In the genomic region with DNA sequence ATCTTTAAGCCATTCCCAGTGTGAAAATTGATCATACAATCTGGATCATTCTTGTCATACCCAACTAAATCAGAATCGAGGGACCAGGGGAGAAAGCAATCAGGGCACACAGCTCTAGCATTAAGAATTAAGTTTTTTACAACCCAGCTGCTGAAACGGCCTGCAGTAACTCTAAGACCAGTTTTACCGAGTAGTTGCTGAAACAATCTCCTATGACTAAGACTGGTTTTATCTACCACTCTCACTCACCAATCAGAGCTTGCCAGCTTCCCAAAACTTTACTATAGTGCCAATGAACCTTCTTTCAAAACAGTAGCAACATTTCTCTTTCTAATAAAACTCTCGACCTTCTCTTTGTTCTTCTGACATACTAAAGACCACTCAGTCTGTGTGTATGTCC, we compare ENCODE assay signal across 2 cellular contexts.
TF ChIP-seq lines count a peak whose summit lies in the region.

No MANE protein-coding gene starts in this region.

TF ChIP-seq in HepG2, 621 proteins besides CTCF, POLR2A, EP300 and RAD21:
- TF ChIP-seq SRF (IDR thresholded peaks at IDR 0.05; ENCODE audit: low read depth, low read length): no peak
- no peak for TF ChIP-seq ZNF121 (CRISPR knock-in tag; IDR thresholded peaks at IDR 0.05)
- TF ChIP-seq MYNN (CRISPR knock-in tag; IDR thresholded peaks at IDR 0.05; ENCODE audit: low read depth): no peak
- no peak for TF ChIP-seq YEATS4 (CRISPR knock-in tag; IDR thresholded peaks at IDR 0.05; ENCODE audit: borderline replicate concordance)
- TF ChIP-seq SOX5 (CRISPR knock-in tag; IDR thresholded peaks at IDR 0.05; ENCODE audit: borderline replicate concordance): no peak
- TF ChIP-seq ZSCAN21 (CRISPR knock-in tag; IDR thresholded peaks at IDR 0.05; ENCODE audit: borderline replicate concordance): no peak
- TF ChIP-seq ZNF382 (CRISPR knock-in tag; IDR thresholded peaks at IDR 0.05; ENCODE audit: borderline replicate concordance): no peak
- no peak for TF ChIP-seq ZNF652 (CRISPR knock-in tag; IDR thresholded peaks at IDR 0.05; ENCODE audit: borderline replicate concordance, low read depth)
- TF ChIP-seq, protein P1, sequence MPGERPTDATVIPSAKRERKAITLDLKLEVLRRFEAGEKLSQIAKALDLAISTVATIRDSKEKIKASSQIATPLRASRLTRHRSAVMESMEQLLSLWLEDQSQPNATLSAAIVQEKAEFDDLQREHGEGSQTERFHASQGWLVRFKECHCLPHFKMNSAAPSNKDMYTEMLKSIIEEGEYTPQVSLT (CRISPR knock-in tag; IDR thresholded peaks at IDR 0.05; ENCODE audit: borderline replicate concordance, low read depth): no peak
- TF ChIP-seq, protein P2, sequence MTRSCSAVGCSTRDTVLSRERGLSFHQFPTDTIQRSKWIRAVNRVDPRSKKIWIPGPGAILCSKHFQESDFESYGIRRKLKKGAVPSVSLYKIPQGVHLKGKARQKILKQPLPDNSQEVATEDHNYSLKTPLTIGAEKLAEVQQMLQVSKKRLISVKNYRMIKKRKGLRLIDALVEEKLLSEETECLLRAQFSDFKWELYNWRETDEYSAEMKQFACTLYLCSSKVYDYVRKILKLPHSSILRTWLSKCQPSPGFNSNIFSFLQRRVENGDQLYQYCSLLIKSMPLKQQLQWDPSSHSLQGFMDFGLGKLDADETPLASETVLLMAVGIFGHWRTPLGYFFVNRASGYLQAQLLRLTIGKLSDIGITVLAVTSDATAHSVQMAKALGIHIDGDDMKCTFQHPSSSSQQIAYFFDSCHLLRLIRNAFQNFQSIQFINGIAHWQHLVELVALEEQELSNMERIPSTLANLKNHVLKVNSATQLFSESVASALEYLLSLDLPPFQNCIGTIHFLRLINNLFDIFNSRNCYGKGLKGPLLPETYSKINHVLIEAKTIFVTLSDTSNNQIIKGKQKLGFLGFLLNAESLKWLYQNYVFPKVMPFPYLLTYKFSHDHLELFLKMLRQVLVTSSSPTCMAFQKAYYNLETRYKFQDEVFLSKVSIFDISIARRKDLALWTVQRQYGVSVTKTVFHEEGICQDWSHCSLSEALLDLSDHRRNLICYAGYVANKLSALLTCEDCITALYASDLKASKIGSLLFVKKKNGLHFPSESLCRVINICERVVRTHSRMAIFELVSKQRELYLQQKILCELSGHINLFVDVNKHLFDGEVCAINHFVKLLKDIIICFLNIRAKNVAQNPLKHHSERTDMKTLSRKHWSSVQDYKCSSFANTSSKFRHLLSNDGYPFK (CRISPR knock-in tag; IDR thresholded peaks at IDR 0.05; ENCODE audit: borderline replicate concordance): no peak
- TF ChIP-seq SALL1 (CRISPR knock-in tag; IDR thresholded peaks at IDR 0.05): no peak
- TF ChIP-seq PHF21A (CRISPR knock-in tag; IDR thresholded peaks at IDR 0.05): no peak
- TF ChIP-seq ZFAT (CRISPR knock-in tag; conservative IDR thresholded peaks at IDR 0.05): no peak
- TF ChIP-seq, protein P3, sequence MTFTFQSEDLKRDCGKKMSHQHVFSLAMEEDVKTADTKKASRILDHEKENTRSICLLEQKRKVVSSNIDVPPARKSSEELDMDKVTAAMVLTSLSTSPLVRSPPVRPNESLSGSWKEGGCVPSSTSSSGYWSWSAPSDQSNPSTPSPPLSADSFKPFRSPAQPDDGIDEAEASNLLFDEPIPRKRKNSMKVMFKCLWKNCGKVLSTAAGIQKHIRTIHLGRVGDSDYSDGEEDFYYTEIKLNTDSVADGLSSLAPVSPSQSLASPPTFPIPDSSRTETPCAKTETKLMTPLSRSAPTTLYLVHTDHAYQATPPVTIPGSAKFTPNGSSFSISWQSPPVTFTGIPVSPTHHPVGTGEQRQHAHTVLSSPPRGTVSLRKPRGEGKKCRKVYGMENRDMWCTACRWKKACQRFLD (CRISPR knock-in tag; IDR thresholded peaks at IDR 0.05; ENCODE audit: borderline replicate concordance): no peak
- TF ChIP-seq THYN1 (CRISPR knock-in tag; IDR thresholded peaks at IDR 0.05; ENCODE audit: borderline replicate concordance, low read depth): no peak
- TF ChIP-seq NRL (CRISPR knock-in tag; IDR thresholded peaks at IDR 0.05; ENCODE audit: borderline replicate concordance): no peak
- TF ChIP-seq FOXA3 (CRISPR knock-in tag; IDR thresholded peaks at IDR 0.05): no peak
TF ChIP-seq in HepG2: peak in this region for 0.

TF ChIP-seq in GM23338, 12 proteins besides CTCF, POLR2A, EP300 and RAD21:
- no peak for TF ChIP-seq JUNB (IDR thresholded peaks at IDR 0.05; ENCODE audit: unreplicated experiment)
- TF ChIP-seq EZH2phosphoT487 (IDR thresholded peaks at IDR 0.05; ENCODE audit: unreplicated experiment): no peak
- TF ChIP-seq, protein P4, sequence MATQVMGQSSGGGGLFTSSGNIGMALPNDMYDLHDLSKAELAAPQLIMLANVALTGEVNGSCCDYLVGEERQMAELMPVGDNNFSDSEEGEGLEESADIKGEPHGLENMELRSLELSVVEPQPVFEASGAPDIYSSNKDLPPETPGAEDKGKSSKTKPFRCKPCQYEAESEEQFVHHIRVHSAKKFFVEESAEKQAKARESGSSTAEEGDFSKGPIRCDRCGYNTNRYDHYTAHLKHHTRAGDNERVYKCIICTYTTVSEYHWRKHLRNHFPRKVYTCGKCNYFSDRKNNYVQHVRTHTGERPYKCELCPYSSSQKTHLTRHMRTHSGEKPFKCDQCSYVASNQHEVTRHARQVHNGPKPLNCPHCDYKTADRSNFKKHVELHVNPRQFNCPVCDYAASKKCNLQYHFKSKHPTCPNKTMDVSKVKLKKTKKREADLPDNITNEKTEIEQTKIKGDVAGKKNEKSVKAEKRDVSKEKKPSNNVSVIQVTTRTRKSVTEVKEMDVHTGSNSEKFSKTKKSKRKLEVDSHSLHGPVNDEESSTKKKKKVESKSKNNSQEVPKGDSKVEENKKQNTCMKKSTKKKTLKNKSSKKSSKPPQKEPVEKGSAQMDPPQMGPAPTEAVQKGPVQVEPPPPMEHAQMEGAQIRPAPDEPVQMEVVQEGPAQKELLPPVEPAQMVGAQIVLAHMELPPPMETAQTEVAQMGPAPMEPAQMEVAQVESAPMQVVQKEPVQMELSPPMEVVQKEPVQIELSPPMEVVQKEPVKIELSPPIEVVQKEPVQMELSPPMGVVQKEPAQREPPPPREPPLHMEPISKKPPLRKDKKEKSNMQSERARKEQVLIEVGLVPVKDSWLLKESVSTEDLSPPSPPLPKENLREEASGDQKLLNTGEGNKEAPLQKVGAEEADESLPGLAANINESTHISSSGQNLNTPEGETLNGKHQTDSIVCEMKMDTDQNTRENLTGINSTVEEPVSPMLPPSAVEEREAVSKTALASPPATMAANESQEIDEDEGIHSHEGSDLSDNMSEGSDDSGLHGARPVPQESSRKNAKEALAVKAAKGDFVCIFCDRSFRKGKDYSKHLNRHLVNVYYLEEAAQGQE (IDR thresholded peaks at IDR 0.05; ENCODE audit: unreplicated experiment): no peak
- TF ChIP-seq EZH2 (IDR thresholded peaks at IDR 0.05; ENCODE audit: low read depth, unreplicated experiment): no peak
- TF ChIP-seq POLR2AphosphoS5 (IDR thresholded peaks at IDR 0.05; ENCODE audit: low read depth): no peak
- no peak for TF ChIP-seq ZNF114 (CRISPR knock-in tag; IDR thresholded peaks at IDR 0.05)
- TF ChIP-seq, protein P5, sequence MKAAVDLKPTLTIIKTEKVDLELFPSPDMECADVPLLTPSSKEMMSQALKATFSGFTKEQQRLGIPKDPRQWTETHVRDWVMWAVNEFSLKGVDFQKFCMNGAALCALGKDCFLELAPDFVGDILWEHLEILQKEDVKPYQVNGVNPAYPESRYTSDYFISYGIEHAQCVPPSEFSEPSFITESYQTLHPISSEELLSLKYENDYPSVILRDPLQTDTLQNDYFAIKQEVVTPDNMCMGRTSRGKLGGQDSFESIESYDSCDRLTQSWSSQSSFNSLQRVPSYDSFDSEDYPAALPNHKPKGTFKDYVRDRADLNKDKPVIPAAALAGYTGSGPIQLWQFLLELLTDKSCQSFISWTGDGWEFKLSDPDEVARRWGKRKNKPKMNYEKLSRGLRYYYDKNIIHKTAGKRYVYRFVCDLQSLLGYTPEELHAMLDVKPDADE (IDR thresholded peaks at IDR 0.05): no peak
- no peak for TF ChIP-seq CREB1 (CRISPR knock-in tag; IDR thresholded peaks at IDR 0.05; ENCODE audit: low read depth)
- no peak for TF ChIP-seq ZNF331 (CRISPR knock-in tag; IDR thresholded peaks at IDR 0.05; ENCODE audit: low read depth)
- no peak for TF ChIP-seq STAT1 (IDR thresholded peaks at IDR 0.05; ENCODE audit: unreplicated experiment)
- TF ChIP-seq, protein P6, sequence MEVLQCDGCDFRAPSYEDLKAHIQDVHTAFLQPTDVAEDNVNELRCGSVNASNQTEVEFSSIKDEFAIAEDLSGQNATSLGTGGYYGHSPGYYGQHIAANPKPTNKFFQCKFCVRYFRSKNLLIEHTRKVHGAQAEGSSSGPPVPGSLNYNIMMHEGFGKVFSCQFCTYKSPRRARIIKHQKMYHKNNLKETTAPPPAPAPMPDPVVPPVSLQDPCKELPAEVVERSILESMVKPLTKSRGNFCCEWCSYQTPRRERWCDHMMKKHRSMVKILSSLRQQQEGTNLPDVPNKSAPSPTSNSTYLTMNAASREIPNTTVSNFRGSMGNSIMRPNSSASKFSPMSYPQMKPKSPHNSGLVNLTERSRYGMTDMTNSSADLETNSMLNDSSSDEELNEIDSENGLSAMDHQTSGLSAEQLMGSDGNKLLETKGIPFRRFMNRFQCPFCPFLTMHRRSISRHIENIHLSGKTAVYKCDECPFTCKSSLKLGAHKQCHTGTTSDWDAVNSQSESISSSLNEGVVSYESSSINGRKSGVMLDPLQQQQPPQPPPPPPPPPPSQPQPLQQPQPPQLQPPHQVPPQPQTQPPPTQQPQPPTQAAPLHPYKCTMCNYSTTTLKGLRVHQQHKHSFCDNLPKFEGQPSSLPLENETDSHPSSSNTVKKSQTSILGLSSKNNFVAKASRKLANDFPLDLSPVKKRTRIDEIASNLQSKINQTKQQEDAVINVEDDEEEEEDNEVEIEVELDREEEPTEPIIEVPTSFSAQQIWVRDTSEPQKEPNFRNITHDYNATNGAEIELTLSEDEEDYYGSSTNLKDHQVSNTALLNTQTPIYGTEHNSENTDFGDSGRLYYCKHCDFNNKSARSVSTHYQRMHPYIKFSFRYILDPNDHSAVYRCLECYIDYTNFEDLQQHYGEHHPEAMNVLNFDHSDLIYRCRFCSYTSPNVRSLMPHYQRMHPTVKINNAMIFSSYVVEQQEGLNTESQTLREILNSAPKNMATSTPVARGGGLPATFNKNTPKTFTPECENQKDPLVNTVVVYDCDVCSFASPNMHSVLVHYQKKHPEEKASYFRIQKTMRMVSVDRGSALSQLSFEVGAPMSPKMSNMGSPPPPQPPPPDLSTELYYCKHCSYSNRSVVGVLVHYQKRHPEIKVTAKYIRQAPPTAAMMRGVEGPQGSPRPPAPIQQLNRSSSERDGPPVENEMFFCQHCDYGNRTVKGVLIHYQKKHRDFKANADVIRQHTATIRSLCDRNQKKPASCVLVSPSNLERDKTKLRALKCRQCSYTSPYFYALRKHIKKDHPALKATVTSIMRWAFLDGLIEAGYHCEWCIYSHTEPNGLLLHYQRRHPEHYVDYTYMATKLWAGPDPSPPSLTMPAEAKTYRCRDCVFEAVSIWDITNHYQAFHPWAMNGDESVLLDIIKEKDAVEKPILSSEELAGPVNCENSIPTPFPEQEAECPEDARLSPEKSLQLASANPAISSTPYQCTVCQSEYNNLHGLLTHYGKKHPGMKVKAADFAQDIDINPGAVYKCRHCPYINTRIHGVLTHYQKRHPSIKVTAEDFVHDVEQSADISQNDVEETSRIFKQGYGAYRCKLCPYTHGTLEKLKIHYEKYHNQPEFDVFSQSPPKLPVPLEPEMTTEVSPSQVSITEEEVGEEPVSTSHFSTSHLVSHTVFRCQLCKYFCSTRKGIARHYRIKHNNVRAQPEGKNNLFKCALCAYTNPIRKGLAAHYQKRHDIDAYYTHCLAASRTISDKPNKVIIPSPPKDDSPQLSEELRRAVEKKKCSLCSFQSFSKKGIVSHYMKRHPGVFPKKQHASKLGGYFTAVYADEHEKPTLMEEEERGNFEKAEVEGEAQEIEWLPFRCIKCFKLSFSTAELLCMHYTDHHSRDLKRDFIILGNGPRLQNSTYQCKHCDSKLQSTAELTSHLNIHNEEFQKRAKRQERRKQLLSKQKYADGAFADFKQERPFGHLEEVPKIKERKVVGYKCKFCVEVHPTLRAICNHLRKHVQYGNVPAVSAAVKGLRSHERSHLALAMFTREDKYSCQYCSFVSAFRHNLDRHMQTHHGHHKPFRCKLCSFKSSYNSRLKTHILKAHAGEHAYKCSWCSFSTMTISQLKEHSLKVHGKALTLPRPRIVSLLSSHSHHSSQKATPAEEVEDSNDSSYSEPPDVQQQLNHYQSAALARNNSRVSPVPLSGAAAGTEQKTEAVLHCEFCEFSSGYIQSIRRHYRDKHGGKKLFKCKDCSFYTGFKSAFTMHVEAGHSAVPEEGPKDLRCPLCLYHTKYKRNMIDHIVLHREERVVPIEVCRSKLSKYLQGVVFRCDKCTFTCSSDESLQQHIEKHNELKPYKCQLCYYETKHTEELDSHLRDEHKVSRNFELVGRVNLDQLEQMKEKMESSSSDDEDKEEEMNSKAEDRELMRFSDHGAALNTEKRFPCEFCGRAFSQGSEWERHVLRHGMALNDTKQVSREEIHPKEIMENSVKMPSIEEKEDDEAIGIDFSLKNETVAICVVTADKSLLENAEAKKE (CRISPR knock-in tag; IDR thresholded peaks at IDR 0.05): no peak
- TF ChIP-seq NANOG (IDR thresholded peaks at IDR 0.05; ENCODE audit: borderline replicate concordance): no peak
TF ChIP-seq in GM23338: peak in this region for 0.
